8 cellular contexts compared by ENCODE assay signal in genomic region chr14:89164168-89165074, GRCh38.
DNase-seq lines count a peak whose midpoint lies in the region; ATAC-seq and TF ChIP-seq lines count a peak whose summit lies in the region.

No MANE protein-coding gene starts in this region.

- TF ChIP-seq POLR2A in esophagus squamous epithelium (IDR thresholded peaks at IDR 0.05): no peak

- TF ChIP-seq CTCF in esophagus squamous epithelium (IDR thresholded peaks at IDR 0.05): no peak

- H3K36me3 Mint-ChIP-seq in activated naive CD4-positive, alpha-beta T cell treated with anti-CD3 and anti-CD28 coated beads, Interleukin-2, amount 50 U/mL, for 72 hours: peaks cover 26 to 27% of the 10 kb centered on the region in 2 donors

- no peaks in the 10 kb centered on the region for H3K9me3 ChIP-seq in esophagus squamous epithelium

- H3K4me3 ChIP-seq in esophagus squamous epithelium: peak overlapping the region in 1 of 4 donors; percentile 51

- H3K27ac Mint-ChIP-seq in activated naive CD4-positive, alpha-beta T cell treated with anti-CD3 and anti-CD28 coated beads, Interleukin-2, amount 50 U/mL, for 72 hours: peak overlapping the region; percentile 70 to 78

- no peak for DNase-seq in activated naive CD4-positive, alpha-beta T cell treated with anti-CD3 and anti-CD28 coated beads, Interleukin-2, amount 50 U/mL, for 72 hours (ENCODE audit: low spot score in 2 of 2)
- DNase-seq in activated naive CD4-positive, alpha-beta T cell (lab: John Stamatoyannopoulos, UW): no peak
- no peak for DNase-seq in esophagus squamous epithelium (lab: John Stamatoyannopoulos, UW)
- no peak for DNase-seq in activated effector memory CD4-positive, alpha-beta T cell treated with anti-CD3 and anti-CD28 coated beads, Interleukin-2, amount 50 U/mL, for 16 hours
- no peak for DNase-seq in COR-L47 (lab: John Stamatoyannopoulos, UW)
- no peak for DNase-seq in HK-2 (ENCODE audit: unreplicated experiment)

- H3K36me3 ChIP-seq in esophagus squamous epithelium: peaks cover 0 to 51% (median 7%) of the 10 kb centered on the region in 3 donors

- H3K27me3 ChIP-seq in esophagus squamous epithelium: no peaks in the 10 kb centered on the region

- peaks cover 6 to 26% (median 11%) of the 10 kb centered on the region in 3 donors for H3K4me1 ChIP-seq in esophagus squamous epithelium

- intact Hi-C loops in esophagus squamous epithelium (cut with DNase I): no loop called here

- peak; percentile 40 to 67 for ATAC-seq in activated naive CD4-positive, alpha-beta T cell treated with anti-CD3 and anti-CD28 coated beads, Interleukin-2, amount 50 U/mL, for 72 hours
- ATAC-seq in HG03175 (IDR thresholded peaks at IDR 0.05; ENCODE audit: unreplicated experiment) (peak; percentile 22), SK-N-SH treated with all-trans-retinoic acid at 6 μM for 48 hours (no peak)

- H3K9me3 Mint-ChIP-seq in activated naive CD4-positive, alpha-beta T cell treated with anti-CD3 and anti-CD28 coated beads, Interleukin-2, amount 50 U/mL, for 72 hours: no peaks in the 10 kb centered on the region

- peak overlapping the region in 3 of 4 donors; percentile 70 to 86 (median 75) for H3K27ac ChIP-seq in esophagus squamous epithelium

- 85 to 86% methylated on average over 14 to 16 of the region's 18 CpGs for WGBS in esophagus squamous epithelium, 2 donors

TF ChIP-seq in SK-N-SH treated with all-trans-retinoic acid at 6 μM for 48 hours, 23 proteins besides CTCF, POLR2A, EP300 and RAD21:
- TF ChIP-seq ZNF8 (CRISPR knock-in tag; IDR thresholded peaks at IDR 0.05): no peak
- no peak for TF ChIP-seq BACH2 (CRISPR knock-in tag; IDR thresholded peaks at IDR 0.05; ENCODE audit: borderline replicate concordance)
- TF ChIP-seq RARB (CRISPR knock-in tag; IDR thresholded peaks at IDR 0.05): no peak
- no peak for TF ChIP-seq OSR1 (CRISPR knock-in tag; IDR thresholded peaks at IDR 0.05)
- no peak for TF ChIP-seq ZFP3 (CRISPR knock-in tag; IDR thresholded peaks at IDR 0.05)
- TF ChIP-seq SNAI2 (CRISPR knock-in tag; IDR thresholded peaks at IDR 0.05): no peak
- no peak for TF ChIP-seq PATZ1 (CRISPR knock-in tag; IDR thresholded peaks at IDR 0.05; ENCODE audit: borderline replicate concordance)
- no peak for TF ChIP-seq ZNF70 (CRISPR knock-in tag; IDR thresholded peaks at IDR 0.05)
- no peak for TF ChIP-seq ZFP30 (CRISPR knock-in tag; IDR thresholded peaks at IDR 0.05)
- no peak for TF ChIP-seq TCF4 (CRISPR knock-in tag; IDR thresholded peaks at IDR 0.05; ENCODE audit: borderline replicate concordance)
- no peak for TF ChIP-seq CSRNP3 (CRISPR knock-in tag; IDR thresholded peaks at IDR 0.05)
- TF ChIP-seq CSDC2 (CRISPR knock-in tag; IDR thresholded peaks at IDR 0.05): no peak
- TF ChIP-seq CREB5 (CRISPR knock-in tag; IDR thresholded peaks at IDR 0.05; ENCODE audit: low read depth): no peak
- no peak for TF ChIP-seq PPARA (CRISPR knock-in tag; IDR thresholded peaks at IDR 0.05; ENCODE audit: borderline replicate concordance)
- TF ChIP-seq POU6F1 (CRISPR knock-in tag; IDR thresholded peaks at IDR 0.05; ENCODE audit: borderline replicate concordance, low read depth): no peak
- no peak for TF ChIP-seq ESRRG (CRISPR knock-in tag; IDR thresholded peaks at IDR 0.05)
TF ChIP-seq in SK-N-SH treated with all-trans-retinoic acid at 6 μM for 48 hours: peak in this region for 0.
